Comparison of ENCODE assay signal across 9 cellular contexts in the genomic region with DNA sequence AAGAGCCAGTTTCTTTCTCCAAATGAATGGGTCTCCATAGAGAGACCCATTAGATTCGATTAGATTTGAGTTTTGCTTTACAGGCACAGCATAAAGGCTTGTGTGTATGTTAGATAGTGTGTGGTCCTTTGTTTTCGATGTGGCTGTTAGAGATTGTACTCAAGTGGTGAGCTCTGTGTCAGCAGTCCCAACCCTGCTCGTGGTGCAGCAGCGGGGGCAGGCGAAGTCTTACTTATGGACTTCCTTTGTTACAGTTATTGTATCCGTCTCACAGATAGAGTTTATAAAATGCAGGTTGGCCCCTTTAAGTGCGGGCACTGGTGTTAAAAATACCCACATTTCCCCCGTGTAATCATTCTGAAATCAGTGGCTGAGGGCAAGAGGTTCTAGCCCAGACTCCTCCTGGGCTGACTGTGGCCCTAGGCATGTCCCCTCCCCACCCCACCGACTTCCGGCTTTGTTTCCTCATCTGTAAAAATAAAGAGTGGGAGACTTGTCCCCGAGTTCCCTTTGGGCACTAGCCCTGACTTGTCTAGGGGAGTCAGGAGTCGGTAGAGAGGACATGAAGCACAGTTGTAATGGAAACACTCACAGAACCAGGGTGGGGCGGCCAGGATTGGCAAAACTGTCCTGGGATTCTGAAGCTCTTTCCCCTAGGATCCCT. TPM values are rescaled to one million over a fixed set of nuclear protein-coding genes. Genes with fewer than 3 reads are reported as not detected.
DNase-seq lines count a peak whose midpoint lies in the region; ATAC-seq, FAIRE-seq and TF ChIP-seq lines count a peak whose summit lies in the region.
"Had no signal": no experiment of that assay in that cellular context is flagged by ENCODE, and none has a peak within 500 bp of the region (broad histone marks: within the 10 kb centered on the region; RNA-seq: fewer than 3 reads in every experiment).

No MANE protein-coding gene starts in this region.

- peaks cover 2% of the 10 kb centered on the region for H3K27me3 Mint-ChIP-seq in activated T-helper 2 cell treated with anti-CD3 and anti-CD28 coated beads, Interferon-gamma antibody, Interleukin-2, Interleukin-4, amounts not matched to agents 10 μg/mL and 5 μg/mL and 100 μg/mL, durations not matched to agents 14 hours and 24 hours and 36 hours (ENCODE audit: low read depth)

- 47 to 64% methylated on average over 4 to 13 of the region's 13 CpGs for WGBS in transverse colon (ENCODE audit: low coverage in 1 of 2), 2 donors

- no peaks in the 10 kb centered on the region for H3K36me3 Mint-ChIP-seq in activated T-helper 2 cell treated with anti-CD3 and anti-CD28 coated beads, Interferon-gamma antibody, Interleukin-2, Interleukin-4, amounts not matched to agents 10 μg/mL and 5 μg/mL and 100 μg/mL, durations not matched to agents 14 hours and 24 hours and 36 hours (ENCODE audit: low read depth)

- no peaks in the 10 kb centered on the region for H4K20me1 ChIP-seq in keratinocyte (ENCODE audit: control insufficient read depth, extremely low read depth, insufficient read depth, low read length)

- no peaks in the 10 kb centered on the region for H3K79me2 ChIP-seq in keratinocyte (ENCODE audit: control insufficient read depth, insufficient read depth, low read length)

- no peaks in the 10 kb centered on the region for H3K9me3 ChIP-seq in keratinocyte (ENCODE audit: control insufficient read depth, low read depth, low read length)
- no peaks in the 10 kb centered on the region for H3K9me3 ChIP-seq in transverse colon

- H3K4me3 Mint-ChIP-seq in activated T-helper 2 cell treated with anti-CD3 and anti-CD28 coated beads, Interferon-gamma antibody, Interleukin-2, Interleukin-4, amounts not matched to agents 10 μg/mL and 5 μg/mL and 100 μg/mL, durations not matched to agents 14 hours and 24 hours and 36 hours (ENCODE audit: low read depth) = peak overlapping the region; percentile 27

- H3K4me3 ChIP-seq in keratinocyte (ENCODE audit: control insufficient read depth in 2 of 3, extremely low read depth in 1 of 3, insufficient read depth in 2 of 3, low read depth in 1 of 3, low read length in 3 of 3) (peak overlapping the region in 2 of 3 experiments; percentile 13 to 29), transverse colon (no peak overlapping the region)

- FAIRE-seq in keratinocyte (lab: Jason Lieb, UNC) = peak; percentile 56
- FAIRE-seq: endometrium had no signal

- peak overlapping the region; percentile 51 for H2AFZ ChIP-seq in keratinocyte (ENCODE audit: control insufficient read depth, low read length)

- H3K9ac ChIP-seq in keratinocyte (ENCODE audit: control insufficient read depth, extremely low read depth, insufficient read depth, low read length) = peak overlapping the region; percentile 65

- intact Hi-C loops in activated T-helper 2 cell treated with anti-CD3 and anti-CD28 coated beads, Interferon-gamma antibody, Interleukin-2, Interleukin-4, amounts not matched to agents 10 μg/mL and 5 μg/mL and 100 μg/mL, durations not matched to agents 14 hours and 24 hours and 36 hours (cut with micrococcal nuclease) = loop anchor here (2.0 to 5.0 kb wide), 5 partner anchors 27 to 284 kb away; a partner anchor contains a TSS
- intact Hi-C loops in transverse colon (cut with DNase I; ENCODE audit: low total_unique reads) = loop anchor here (5.0 kb wide), 1 partner anchor 249 kb away; no protein-coding TSS in a partner anchor

- H3K4me2 ChIP-seq in keratinocyte (ENCODE audit: control insufficient read depth, extremely low read depth, insufficient read depth, low read depth, low read length) = peak overlapping the region; percentile 73

- ATAC-seq in GM21423 (IDR thresholded peaks at IDR 0.05; ENCODE audit: unreplicated experiment) = peak; percentile 45

- H3K4me1 ChIP-seq in keratinocyte (ENCODE audit: control insufficient read depth, extremely low read depth, insufficient read depth, low read length) (peaks cover 57% of the 10 kb centered on the region), transverse colon (peaks cover 0 to 25% (median 18%) of the 10 kb centered on the region in 4 donors)

- H3K4me1 Mint-ChIP-seq in activated T-helper 2 cell treated with anti-CD3 and anti-CD28 coated beads, Interferon-gamma antibody, Interleukin-2, Interleukin-4, amounts not matched to agents 10 μg/mL and 5 μg/mL and 100 μg/mL, durations not matched to agents 14 hours and 24 hours and 36 hours (ENCODE audit: low read depth) = peaks cover 48% of the 10 kb centered on the region

- H3K27ac ChIP-seq in keratinocyte (ENCODE audit: control insufficient read depth, insufficient read depth, low read length) (peak overlapping the region; percentile 87), transverse colon (peak overlapping the region in 3 of 4 donors; percentile 4 to 33 (median 14))

- no peaks in the 10 kb centered on the region for H3K9me1 ChIP-seq in keratinocyte (ENCODE audit: control insufficient read depth, extremely low read depth, insufficient read depth, low read length)

- TF ChIP-seq CTCF in keratinocyte (optimal IDR thresholded peaks at IDR 0.05 in 1 of 3, IDR thresholded peaks at IDR 0.05 in 1 of 3, conservative IDR thresholded peaks at IDR 0.05 in 1 of 3; ENCODE audit: extremely low read depth in 1 of 3, insufficient read depth in 2 of 3, low read length in 3 of 3) = no peak
- TF ChIP-seq CTCF in transverse colon (IDR thresholded peaks at IDR 0.05) = no peak

- no peaks in the 10 kb centered on the region for H3K9me3 Mint-ChIP-seq in activated T-helper 2 cell treated with anti-CD3 and anti-CD28 coated beads, Interferon-gamma antibody, Interleukin-2, Interleukin-4, amounts not matched to agents 10 μg/mL and 5 μg/mL and 100 μg/mL, durations not matched to agents 14 hours and 24 hours and 36 hours

- H3K27me3 ChIP-seq in keratinocyte (ENCODE audit: control insufficient read depth, extremely low read depth, insufficient read depth, low read length) = no peaks in the 10 kb centered on the region
- no peaks in the 10 kb centered on the region for H3K27me3 ChIP-seq in transverse colon

- in situ Hi-C loops in transverse colon (cut with MboI; ENCODE audit: low pct_ligation_motif_present in 1 of 4, low pct_unique_long_range_greater_than_20kb in 1 of 4, low sequenced_read_pairs in 3 of 4) = loop anchor here in 3 of 4 donors (10.0 to 25.0 kb wide), 5 partner anchors 241 to 574 kb away; no protein-coding TSS in a partner anchor

- dilution Hi-C loops in keratinocyte (cut with MboI; ENCODE audit: extremely low pct_ligation_motif_present, low sequenced_read_pairs) = no loop called here

- peak overlapping the region; percentile 80 for H3K27ac Mint-ChIP-seq in activated T-helper 2 cell treated with anti-CD3 and anti-CD28 coated beads, Interferon-gamma antibody, Interleukin-2, Interleukin-4, amounts not matched to agents 10 μg/mL and 5 μg/mL and 100 μg/mL, durations not matched to agents 14 hours and 24 hours and 36 hours

- no peak for TF ChIP-seq POLR2A in transverse colon (IDR thresholded peaks at IDR 0.05)

- no peaks in the 10 kb centered on the region for H3K36me3 ChIP-seq in keratinocyte (ENCODE audit: control insufficient read depth in 2 of 2, extremely low read depth in 1 of 2, insufficient read depth in 2 of 2, low read length in 2 of 2)
- no peaks in the 10 kb centered on the region for H3K36me3 ChIP-seq in transverse colon

- no peak for TF ChIP-seq EP300 in transverse colon (IDR thresholded peaks at IDR 0.05; ENCODE audit: low read depth)

- peak; percentile 79 for DNase-seq in COLO829 (ENCODE audit: low spot score)
- peak; percentile 40 for DNase-seq in NCI-H1436 (lab: John Stamatoyannopoulos, UW)
- peak; percentile 10 for DNase-seq in activated T-helper 2 cell treated with anti-CD3 and anti-CD28 coated beads, Interferon-gamma antibody, Interleukin-2, Interleukin-4, amounts not matched to agents 10 μg/mL and 5 μg/mL and 100 μg/mL, durations not matched to agents 14 hours and 24 hours and 36 hours (ENCODE audit: low spot score)
- no peak for DNase-seq in keratinocyte (ENCODE audit: low read depth, low spot score)
- no peak for DNase-seq in transverse colon
- no peak for DNase-seq in RPMI8226
- DNase-seq in activated CD8-positive, alpha-beta memory T cell treated with anti-CD3 and anti-CD28 coated beads for 24 hours = no peak

RNA-seq across cellular contexts. Expression of a gene that starts 28.6 kb away (rescaled TPM):
- total RNA-seq in activated T-helper 2 cell treated with anti-CD3 and anti-CD28 coated beads, Interferon-gamma antibody, Interleukin-2, Interleukin-4, amounts not matched to agents 10 μg/mL and 5 μg/mL and 100 μg/mL, durations not matched to agents 14 hours and 24 hours and 36 hours = 4.0 and 4.7 TPM in 2 replicates
- 5.9 to 10.9 TPM (median 10.8 TPM) in 3 replicates for polyA plus RNA-seq in keratinocyte
- 5.5 TPM for polyA plus RNA-seq in keratinocyte (2011; ENCODE audit: low read depth)
- polyA plus RNA-seq in keratinocyte (2011; cell fraction: cytosol; rRNA removed) = 6.6 and 8.5 TPM in 2 replicates
- 11.0 and 12.6 TPM in 2 replicates for polyA plus RNA-seq in keratinocyte (2011; cell fraction: nucleus; rRNA removed)
- polyA plus RNA-seq in keratinocyte (2012; ENCODE audit: low replicate concordance) = 7.7 and 9.7 TPM in 2 replicates
- polyA minus RNA-seq in keratinocyte = 4.3 to 10.3 TPM (median 9.9 TPM) in 3 replicates
- 6.1 TPM for polyA minus RNA-seq in keratinocyte (2011; cell fraction: cytosol; rRNA and poly(A)+ RNA removed)
- 5.0 and 10.3 TPM in 2 replicates for polyA minus RNA-seq in keratinocyte (2011; cell fraction: nucleus; rRNA and poly(A)+ RNA removed)
- 10 to 100 TPM in 3 of 4 donors, 1 to 10 TPM in 1; 7.9 to 28.3 (median 15.0) TPM for total RNA-seq in transverse colon

Comparison
In these comparisons a context has a peak if more than half of its experiments do, and no peak if none do; other contexts are left out.
1. DNase-seq: peak in COLO829 (single experiment), NCI-H1436 (single experiment) and activated T-helper 2 cell treated with anti-CD3 and anti-CD28 coated beads, Interferon-gamma antibody, Interleukin-2, Interleukin-4, amounts not matched to agents 10 μg/mL and 5 μg/mL and 100 μg/mL, durations not matched to agents 14 hours and 24 hours and 36 hours (single experiment); none in keratinocyte (single experiment), transverse colon (single experiment), RPMI8226 (single experiment) and activated CD8-positive, alpha-beta memory T cell treated with anti-CD3 and anti-CD28 coated beads for 24 hours (single experiment).
2. H3K4me3 ChIP-seq: peak in keratinocyte (2 of 3); none in transverse colon (0 of 4).